Comparison of ENCODE assay signal across 21 cellular contexts in genomic region chr17:50882851-50883250, GRCh38. TPM values are rescaled to one million over a fixed set of nuclear protein-coding genes. Genes with fewer than 3 reads are reported as not detected.
A peak's percentile ranks its signal among the peaks of the same experiment; 100 is the strongest.
DNase-seq lines count a peak whose midpoint lies in the region; ATAC-seq, FAIRE-seq and TF ChIP-seq lines count a peak whose summit lies in the region.
"Had no signal": no experiment of that assay in that cellular context is flagged by ENCODE, and none has a peak within 500 bp of the region (broad histone marks: within the 10 kb centered on the region; RNA-seq: fewer than 3 reads in every experiment).

No MANE protein-coding gene starts in this region.

- TF ChIP-seq EP300 in A549 (IDR thresholded peaks at IDR 0.05): no peak

- H3K9me3 ChIP-seq in A549: peaks cover 11% of the 10 kb centered on the region
- H3K9me3 ChIP-seq: Peyer's patch, sigmoid colon, upper lobe of right lung had no signal

- DNase-seq in A549 (ENCODE audit: low read depth in 1 of 2, low spot score in 1 of 2): peak; percentile 65 to 68
- peak; percentile 71 for DNase-seq in M059J (ENCODE audit: low read depth)
- no peak for DNase-seq in central memory CD8-positive, alpha-beta T cell (ENCODE audit: low spot score in 2 of 2)
- DNase-seq in kidney tubule cell (ENCODE audit: low spot score): peak; percentile 76
- DNase-seq in T-helper 1 cell: no peak
- no peak for DNase-seq in SK-N-DZ (ENCODE audit: low spot score)
- DNase-seq: activated CD4-positive, CD25-positive, alpha-beta regulatory T cell; activated naive CD8-positive, alpha-beta T cell treated with anti-CD3 and anti-CD28 coated beads for 36 hours; Calu3; cortex of kidney; esophagus squamous epithelium; NCI-H2029; NCI-H526 treated with DMSO at 0.1 percent for 48 hours; Peyer's patch; sigmoid colon; upper lobe of right lung had no signal

- H3K27ac ChIP-seq in A549: peak overlapping the region; percentile 64 to 69
- H3K27ac ChIP-seq: esophagus squamous epithelium, sigmoid colon, upper lobe of right lung had no signal

- WGBS in A549 (ENCODE audit: missing lambda C conversion rate): 80% methylated on average over 7 of the region's 7 CpGs

- ATAC-seq in A549 (peak; percentile 86 to 88), HG02642 (IDR thresholded peaks at IDR 0.05; ENCODE audit: poor library complexity, unreplicated experiment) (no peak), GM21825 (IDR thresholded peaks at IDR 0.05; ENCODE audit: unreplicated experiment) (no peak)
- no peak for ATAC-seq in central memory CD8-positive, alpha-beta T cell (replicated peaks; ENCODE audit: extremely low read depth, poor library complexity, severe bottlenecking)
- ATAC-seq: stimulated activated memory B cell treated with anti-CD40 and anti-IgM and Interleukin-4, amounts not matched to agents 10 μg/mL and 1 μg/mL and 100 μg/mL, for 72 hours; upper lobe of right lung had no signal

- H3K4me3 Mint-ChIP-seq in central memory CD8-positive, alpha-beta T cell: no peak overlapping the region
- H3K4me3 Mint-ChIP-seq: activated naive CD8-positive, alpha-beta T cell treated with anti-CD3 and anti-CD28 coated beads for 36 hours; memory B cell; stimulated activated memory B cell treated with anti-CD40 and anti-IgM and Interleukin-4, amounts not matched to agents 10 μg/mL and 1 μg/mL and 100 μg/mL, for 72 hours had no signal

- TF ChIP-seq POLR2A in A549 (IDR thresholded peaks at IDR 0.05; ENCODE audit: low read length): no peak

- H3K36me3 Mint-ChIP-seq in central memory CD8-positive, alpha-beta T cell (ENCODE audit: insufficient read depth): no peaks in the 10 kb centered on the region
- H3K36me3 Mint-ChIP-seq: memory B cell; stimulated activated memory B cell treated with anti-CD40 and anti-IgM and Interleukin-4, amounts not matched to agents 10 μg/mL and 1 μg/mL and 100 μg/mL, for 72 hours had no signal

- POLR2A ChIA-PET in A549 (lab: Yijun Ruan, JAX): interaction anchor here (1.0 to 11.9 kb wide), 2 partner anchors 17 to 62 kb away, joined by 5 to 133 read pairs; partner anchors contain the start of gene TOB1

- H3K27ac Mint-ChIP-seq in central memory CD8-positive, alpha-beta T cell (ENCODE audit: low read depth): peak overlapping the region; percentile 23
- H3K27ac Mint-ChIP-seq: activated naive CD8-positive, alpha-beta T cell treated with anti-CD3 and anti-CD28 coated beads for 36 hours; memory B cell had no signal

- no peaks in the 10 kb centered on the region for H3K9me3 Mint-ChIP-seq in central memory CD8-positive, alpha-beta T cell
- H3K9me3 Mint-ChIP-seq: memory B cell; stimulated activated memory B cell treated with anti-CD40 and anti-IgM and Interleukin-4, amounts not matched to agents 10 μg/mL and 1 μg/mL and 100 μg/mL, for 72 hours had no signal

- H3K4me1 Mint-ChIP-seq in central memory CD8-positive, alpha-beta T cell: peaks cover 27% of the 10 kb centered on the region

- CTCF ChIA-PET in A549 (lab: Yijun Ruan, JAX): interaction anchor here (0.7 to 4.1 kb wide), 5 partner anchors 9 to 67 kb away, joined by 3 to 14 read pairs (median 4); no protein-coding TSS in a partner anchor

- H3K4me1 ChIP-seq in A549: peaks cover 27% of the 10 kb centered on the region
- H3K4me1 ChIP-seq: sigmoid colon had no signal

- peak overlapping the region; percentile 43 for H3K4me2 ChIP-seq in A549

- no peak for TF ChIP-seq RAD21 in A549 (conservative IDR thresholded peaks at IDR 0.05 in 1 of 2, IDR thresholded peaks at IDR 0.05 in 1 of 2)

- no peak for TF ChIP-seq CTCF in A549 (IDR thresholded peaks at IDR 0.05)

- no peaks in the 10 kb centered on the region for H3K27me3 Mint-ChIP-seq in central memory CD8-positive, alpha-beta T cell
- H3K27me3 Mint-ChIP-seq: activated naive CD8-positive, alpha-beta T cell treated with anti-CD3 and anti-CD28 coated beads for 36 hours; memory B cell had no signal

- no peak for FAIRE-seq in A549 (lab: Jason Lieb, UNC)

- H3K4me3 ChIP-seq in A549: no peak overlapping the region
- H3K4me3 ChIP-seq: esophagus squamous epithelium, Peyer's patch, sigmoid colon, upper lobe of right lung had no signal

TF ChIP-seq in A549, 52 proteins besides CTCF, POLR2A, EP300 and RAD21:
- TF ChIP-seq JUNB (IDR thresholded peaks at IDR 0.05) (0 out of 2 replicates have a peak, but pooled peaks have one; percentile 19), FOSL2 (IDR thresholded peaks at IDR 0.05) (no peak), FOSL2 (CRISPR knock-in tag; IDR thresholded peaks at IDR 0.05) (peak; percentile 44; the same call in 1 of the 2 replicates), ELK1 (IDR thresholded peaks at IDR 0.05; ENCODE audit: low read depth, low read length) (no peak), JUN (IDR thresholded peaks at IDR 0.05) (no peak)

RNA-seq across cellular contexts. Expression of gene TOB1, which starts 16.7 kb away (rescaled TPM):
- polyA plus RNA-seq in A549 (2011; rRNA removed): 101 and 133 TPM in 2 replicates
- 39.6 and 55.5 TPM in 2 replicates for polyA plus RNA-seq in A549 (2012; cell fraction: cytosol; rRNA removed)
- polyA plus RNA-seq in A549 (2012; cell fraction: nucleus; rRNA removed): 57.4 and 64.7 TPM in 2 replicates
- polyA plus RNA-seq in A549 (2017; fragmentation: RNase III; extraction: RNeasy Plus Mini Kit Qiagen cat#74134 plus additional on column Dnase treatment): 77.9 to 111 TPM (median 103 TPM) in 3 replicates
- polyA minus RNA-seq in A549 (2011; rRNA and poly(A)+ RNA removed): 172 and 195 TPM in 2 replicates
- 9.9 and 19.9 TPM in 2 replicates for total RNA-seq in M059J (2014; rRNA removed; shearing (Covaris generic))
- 4.1 and 5.7 TPM in 2 replicates for polyA plus RNA-seq in SK-N-DZ (2014; cell fraction: cytosol; rRNA removed)
- 4.8 and 5.1 TPM in 2 replicates for polyA plus RNA-seq in SK-N-DZ (2014; cell fraction: nucleus; rRNA removed)

RNA-seq across cellular contexts. Expression of gene WFIKKN2, which starts 47.5 kb away (rescaled TPM):
- polyA plus RNA-seq in A549 (2011; rRNA removed): not detected in 2 replicates
- polyA plus RNA-seq in A549 (2012; cell fraction: cytosol; rRNA removed): 0.01 TPM in 1 of 2 replicates, not detected in the other
- polyA plus RNA-seq in A549 (2012; cell fraction: nucleus; rRNA removed): 0.07 TPM in 1 of 2 replicates, not detected in the other
- not detected in 3 replicates for polyA plus RNA-seq in A549 (2017; fragmentation: RNase III; extraction: RNeasy Plus Mini Kit Qiagen cat#74134 plus additional on column Dnase treatment)
- polyA minus RNA-seq in A549 (2011; rRNA and poly(A)+ RNA removed): not detected in 2 replicates
- total RNA-seq in M059J (2014; rRNA removed; shearing (Covaris generic)): not detected in 2 replicates
- polyA plus RNA-seq in SK-N-DZ (2014; cell fraction: cytosol; rRNA removed): 12.1 and 13.4 TPM in 2 replicates
- polyA plus RNA-seq in SK-N-DZ (2014; cell fraction: nucleus; rRNA removed): 10.9 and 20.0 TPM in 2 replicates
- total RNA-seq: activated naive CD8-positive, alpha-beta T cell treated with anti-CD3 and anti-CD28 coated beads for 36 hours; Calu3; Peyer's patch; T-helper 1 cell treated with Interleukin-12 subunit alpha and Interleukin-12 subunit beta and Interleukin-4 antibody, amounts not matched to agents 30 ng/mL and 1 ng/mL, for 36 hours had no signal

Comparison
In these comparisons a context has a peak if more than half of its experiments do, and no peak if none do; other contexts are left out.
1. ATAC-seq: peak in A549 (2 of 2); none in central memory CD8-positive, alpha-beta T cell (single experiment), HG02642 (single experiment) and GM21825 (single experiment).
2. DNase-seq: peak in A549 (2 of 2), M059J (single experiment) and kidney tubule cell (single experiment); none in central memory CD8-positive, alpha-beta T cell (0 of 2), T-helper 1 cell (0 of 5) and SK-N-DZ (single experiment).